ENCODE assay signal across 29 cellular contexts in genomic region chr16:22692034-22692433, GRCh38.
"Had no signal": no experiment of that assay in that cellular context is flagged by ENCODE, and none has a peak within 500 bp of the region (broad histone marks: within the 10 kb centered on the region; RNA-seq: fewer than 3 reads in every experiment).

No MANE protein-coding gene starts in this region.

- H3K9me3 ChIP-seq: lower lobe of right lung, vagina had no signal

- H3K4me3 ChIP-seq: cardiac muscle cell, heart right ventricle, lower lobe of right lung, smooth muscle cell, upper lobe of left lung, vagina had no signal

- H3K36me3 ChIP-seq: cardiac muscle cell, heart right ventricle, lower lobe of right lung, upper lobe of left lung, vagina, WERI-Rb-1 had no signal

- H3K27ac ChIP-seq: cardiac muscle cell, foreskin keratinocyte, heart right ventricle, lower lobe of right lung, vagina, WERI-Rb-1 had no signal

- DNase-seq: activated CD4-positive, alpha-beta memory T cell treated with anti-CD3 and anti-CD28 coated beads for 36 hours; activated CD4-positive, alpha-beta T cell treated with anti-CD3 and anti-CD28 coated beads, Interleukin-2, amount 10 ng/mL, durations not matched to agents 24 days and 14 days; activated CD4-positive, CD25-positive, alpha-beta regulatory T cell treated with anti-CD3 and anti-CD28 coated beads, Interleukin-2, amount 50 U/mL, for 72 hours; activated T-cell treated with anti-CD3 and anti-CD28 coated beads, Interleukin-2, amount 50 U/mL, for 48 hours; anterior cingulate cortex; cerebellar nuclear complex; cortex of kidney; effector memory CD8-positive, alpha-beta T cell; erythroblast; foreskin keratinocyte; heart right ventricle; kidney glomerular epithelial cell; lower lobe of right lung; mesenchymal stem cell; stimulated activated CD4-positive, alpha-beta T cell treated with anti-CD3 and anti-CD28 coated beads, Interleukin-1b, Interleukin-23, amount 100 ng/mL, for 48 hours; stimulated activated CD4-positive, alpha-beta T cell treated with anti-CD3 and anti-CD28 coated beads, Interleukin-4, amount 100 ng/mL, for 4 hours; stimulated activated CD8-positive, alpha-beta memory T cell treated with anti-CD3 and anti-CD28 coated beads, Interleukin-4, amount 100 ng/mL, for 48 hours; stimulated activated naive CD8-positive, alpha-beta T cell treated with anti-CD3 and anti-CD28 coated beads, Interleukin-15, amount 100 ng/mL, for 72 hours; substantia nigra; T-helper 17 cell; T1000; upper lobe of left lung; WERI-Rb-1 had no signal

- ATAC-seq: effector memory CD8-positive, alpha-beta T cell; foreskin keratinocyte; heart right ventricle; left lobe of liver; sciatic nerve; stimulated activated memory B cell treated with anti-CD40 and anti-IgM and Interleukin-4, amounts not matched to agents 10 μg/mL and 1 μg/mL and 100 μg/mL, for 72 hours; stimulated activated naive CD8-positive, alpha-beta T cell treated with anti-CD3 and anti-CD28 coated beads, Interleukin-15, amount 100 ng/mL, for 72 hours; T-helper 17 cell had no signal

- H3K27me3 ChIP-seq: cardiac muscle cell, heart right ventricle, upper lobe of left lung, vagina had no signal

- H3K4me1 ChIP-seq: foreskin keratinocyte had no signal

- H3K4me2 ChIP-seq: smooth muscle cell had no signal
